Comparison of ENCODE assay signal across 9 cellular contexts in genomic region chr9:29691758-29692407, GRCh38.
A peak's percentile ranks its signal among the peaks of the same experiment; 100 is the strongest.
DNase-seq lines count a peak whose midpoint lies in the region; ATAC-seq and TF ChIP-seq lines count a peak whose summit lies in the region.
"Had no signal": no experiment of that assay in that cellular context is flagged by ENCODE, and none has a peak within 500 bp of the region (broad histone marks: within the 10 kb centered on the region; RNA-seq: fewer than 3 reads in every experiment).

No MANE protein-coding gene starts in this region.

- ATAC-seq in GM19328 (IDR thresholded peaks at IDR 0.05; ENCODE audit: unreplicated experiment) = no peak

- H3K27ac ChIP-seq in transverse colon = no peak overlapping the region

- no peak overlapping the region for H3K4me3 ChIP-seq in transverse colon

- TF ChIP-seq POLR2A in transverse colon (IDR thresholded peaks at IDR 0.05) = no peak

- TF ChIP-seq CTCF in transverse colon (IDR thresholded peaks at IDR 0.05) = no peak

- no peaks in the 10 kb centered on the region for H3K4me1 ChIP-seq in transverse colon

- no peaks in the 10 kb centered on the region for H3K27me3 ChIP-seq in transverse colon

- WGBS in transverse colon (ENCODE audit: low coverage in 1 of 2), 2 donors = 45% methylated on average over 7 of the region's 7 CpGs; no CpG with 5 or more reads in 1 of the 2 donors

- in situ Hi-C loops in transverse colon (cut with MboI; ENCODE audit: low pct_ligation_motif_present in 1 of 4, low pct_unique_long_range_greater_than_20kb in 1 of 4, low sequenced_read_pairs in 3 of 4) = no loop called here

- H3K9me3 ChIP-seq in transverse colon = no peaks in the 10 kb centered on the region

- H3K36me3 ChIP-seq in transverse colon = peaks cover 0 to 4% (median 0%) of the 10 kb centered on the region in 4 donors

- DNase-seq in EL = peak; percentile 32
- peak; percentile 1 for DNase-seq in HK-2 (ENCODE audit: unreplicated experiment)
- DNase-seq in SK-N-DZ (ENCODE audit: low spot score) = peak; percentile 53
- DNase-seq in iPS-NIHi7 (ENCODE audit: extremely low spot score) = peak; percentile 71
- no peak for DNase-seq in dermis blood vessel endothelial cell
- DNase-seq in transverse colon = no peak
- DNase-seq in activated T-cell treated with anti-CD3 and anti-CD28 coated beads, Interleukin-2, amount 50 U/mL, for 48 hours = no peak
- DNase-seq: activated CD4-positive, alpha-beta T cell treated with anti-CD3 and anti-CD28 coated beads, Interleukin-2, amount 50 U/mL, for 4 hours had no signal

- no peak for TF ChIP-seq EP300 in transverse colon (IDR thresholded peaks at IDR 0.05; ENCODE audit: low read depth)

- intact Hi-C loops in transverse colon (cut with DNase I; ENCODE audit: low total_unique reads) = no loop called here

Comparison
In these comparisons a context has a peak if more than half of its experiments do, and no peak if none do; other contexts are left out.
1. DNase-seq: peak in EL (single experiment), HK-2 (single experiment), SK-N-DZ (single experiment) and iPS-NIHi7 (single experiment); none in dermis blood vessel endothelial cell (single experiment), transverse colon (single experiment) and activated T-cell treated with anti-CD3 and anti-CD28 coated beads, Interleukin-2, amount 50 U/mL, for 48 hours (0 of 2).